ENCODE assay signal across 21 cellular contexts in the genomic region with DNA sequence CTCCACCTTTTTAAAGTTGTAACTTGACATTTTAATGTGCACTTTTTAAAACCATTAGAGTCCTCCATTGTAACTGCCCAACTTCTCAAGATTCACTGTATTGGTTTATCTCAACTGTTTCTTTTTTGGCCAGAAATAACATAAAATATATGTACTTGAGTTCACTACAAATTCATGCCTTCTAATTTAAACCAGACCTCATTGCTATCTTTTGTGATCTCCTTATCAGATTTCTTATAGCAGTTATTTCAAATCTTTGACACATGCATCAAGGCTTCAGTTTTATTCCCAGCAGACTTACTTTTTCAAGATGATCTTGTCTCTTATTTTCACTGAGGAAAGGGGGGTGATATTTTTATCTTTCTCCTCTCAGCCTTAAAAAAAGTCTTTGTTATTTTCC.
DNase-seq lines count a peak whose midpoint lies in the region; ATAC-seq and TF ChIP-seq lines count a peak whose summit lies in the region.
"Had no signal": no experiment of that assay in that cellular context is flagged by ENCODE, and none has a peak within 500 bp of the region (broad histone marks: within the 10 kb centered on the region; RNA-seq: fewer than 3 reads in every experiment).

No MANE protein-coding gene starts in this region.

- no peak for ATAC-seq in CD8-positive, alpha-beta T cell
- no peak for ATAC-seq in Panc1
- ATAC-seq in central memory CD8-positive, alpha-beta T cell (replicated peaks; ENCODE audit: extremely low read depth, poor library complexity, severe bottlenecking) = no peak
- no peak for ATAC-seq in natural killer cell treated with Interleukin-12 subunit alpha and Interleukin-12 subunit beta and Interleukin-15 and Interleukin-18, amount 100 ng/mL, for 72 hours
- no peak for ATAC-seq in gastroesophageal sphincter
- ATAC-seq: HCT116, heart left ventricle, left lobe of liver had no signal

- no peaks in the 10 kb centered on the region for H3K9me3 ChIP-seq in CD8-positive, alpha-beta T cell (ENCODE audit: low read length)
- no peaks in the 10 kb centered on the region for H3K9me3 ChIP-seq in Panc1 (ENCODE audit: control insufficient read depth, insufficient read depth, low read depth, low read length)
- H3K9me3 ChIP-seq in gastroesophageal sphincter = no peaks in the 10 kb centered on the region
- H3K9me3 ChIP-seq: heart left ventricle, prostate gland had no signal

- peaks cover 28% of the 10 kb centered on the region for H3K4me1 Mint-ChIP-seq in CD8-positive, alpha-beta T cell (ENCODE audit: low read depth)
- H3K4me1 Mint-ChIP-seq in central memory CD8-positive, alpha-beta T cell = peaks cover 40% of the 10 kb centered on the region
- H3K4me1 Mint-ChIP-seq in natural killer cell treated with Interleukin-12 subunit alpha and Interleukin-12 subunit beta and Interleukin-15 and Interleukin-18, amount 100 ng/mL, for 72 hours (ENCODE audit: low read depth in 2 of 2) = peaks cover 39 to 58% of the 10 kb centered on the region in 2 donors

- H3K9me3 Mint-ChIP-seq in CD8-positive, alpha-beta T cell = no peaks in the 10 kb centered on the region
- H3K9me3 Mint-ChIP-seq in central memory CD8-positive, alpha-beta T cell = no peaks in the 10 kb centered on the region
- H3K9me3 Mint-ChIP-seq in natural killer cell treated with Interleukin-12 subunit alpha and Interleukin-12 subunit beta and Interleukin-15 and Interleukin-18, amount 100 ng/mL, for 72 hours = peaks cover 3% of the 10 kb centered on the region
- H3K9me3 Mint-ChIP-seq: dendritic cell treated with granulocyte-macrophage colony-stimulating factor and Interleukin-4, amounts not matched to agents 40 ng/mL and 50 ng/mL, for 4 days had no signal

- TF ChIP-seq POLR2A in gastroesophageal sphincter (IDR thresholded peaks at IDR 0.05) = no peak

- no peak overlapping the region for H3K4me3 ChIP-seq in CD8-positive, alpha-beta T cell (ENCODE audit: low read depth, low read length)
- H3K4me3 ChIP-seq in Panc1 (ENCODE audit: low read depth in 2 of 2, low read length in 2 of 2) = no peak overlapping the region
- H3K4me3 ChIP-seq in gastroesophageal sphincter = no peak overlapping the region
- H3K4me3 ChIP-seq: heart left ventricle, prostate gland had no signal

- TSS peak; percentile 7 for BruUV-seq in Panc1 (replicated peaks; lab: Mats Ljungman, UMichigan)

- no peak overlapping the region for H3K27ac ChIP-seq in CD8-positive, alpha-beta T cell (ENCODE audit: low read depth, low read length)
- H3K27ac ChIP-seq in Panc1 (ENCODE audit: low read length) (no peak overlapping the region), gastroesophageal sphincter (no peak overlapping the region)
- H3K27ac ChIP-seq: heart left ventricle, prostate gland had no signal

- no peaks in the 10 kb centered on the region for H3K27me3 Mint-ChIP-seq in CD8-positive, alpha-beta T cell (ENCODE audit: low read depth)
- H3K27me3 Mint-ChIP-seq in central memory CD8-positive, alpha-beta T cell = no peaks in the 10 kb centered on the region
- no peaks in the 10 kb centered on the region for H3K27me3 Mint-ChIP-seq in natural killer cell treated with Interleukin-12 subunit alpha and Interleukin-12 subunit beta and Interleukin-15 and Interleukin-18, amount 100 ng/mL, for 72 hours
- H3K27me3 Mint-ChIP-seq: CD4-positive, CD25-positive, alpha-beta regulatory T cell; dendritic cell treated with granulocyte-macrophage colony-stimulating factor and Interleukin-4, amounts not matched to agents 40 ng/mL and 50 ng/mL, for 4 days had no signal

- peaks cover 27% of the 10 kb centered on the region for H3K36me3 Mint-ChIP-seq in CD8-positive, alpha-beta T cell
- H3K36me3 Mint-ChIP-seq in central memory CD8-positive, alpha-beta T cell (ENCODE audit: insufficient read depth) = peaks cover under 1% of the 10 kb centered on the region
- H3K36me3 Mint-ChIP-seq in natural killer cell treated with Interleukin-12 subunit alpha and Interleukin-12 subunit beta and Interleukin-15 and Interleukin-18, amount 100 ng/mL, for 72 hours = peaks cover 13% of the 10 kb centered on the region

- no peak for DNase-seq in CD8-positive, alpha-beta T cell
- DNase-seq in Panc1 (ENCODE audit: low read depth, low spot score) = no peak
- no peak for DNase-seq in central memory CD8-positive, alpha-beta T cell (ENCODE audit: low spot score in 2 of 2)
- no peak for DNase-seq in natural killer cell treated with Interleukin-12 subunit alpha and Interleukin-12 subunit beta and Interleukin-15 and Interleukin-18, amount 100 ng/mL, for 72 hours (ENCODE audit: low spot score)
- DNase-seq in GM13977 (ENCODE audit: low spot score) = no peak
- DNase-seq in OCI-M1 (lab: John Stamatoyannopoulos, UW) = no peak
- DNase-seq: activated CD4-positive, alpha-beta T cell treated with anti-CD3 and anti-CD28 coated beads for 48 hours; activated naive CD4-positive, alpha-beta T cell; amygdala; CD4-positive, CD25-positive, alpha-beta regulatory T cell; GDM1; NCI-H2029; NCI-H226; NCI-H82; Right ventricle myocardium superior had no signal

- H3K4me1 ChIP-seq in CD8-positive, alpha-beta T cell (ENCODE audit: insufficient read depth, low read length) = no peaks in the 10 kb centered on the region
- H3K4me1 ChIP-seq in Panc1 (ENCODE audit: control insufficient read depth, insufficient read depth, low read length) = no peaks in the 10 kb centered on the region
- H3K4me1 ChIP-seq in gastroesophageal sphincter = no peaks in the 10 kb centered on the region
- H3K4me1 ChIP-seq: prostate gland had no signal

- intact Hi-C loops in CD8-positive, alpha-beta T cell (cut with DNase I, micrococcal nuclease) = no loop called here
- intact Hi-C loops in Panc1 (cut with micrococcal nuclease; ENCODE audit: unreplicated experiment) = no loop called here

- TF ChIP-seq CTCF in CD8-positive, alpha-beta T cell (IDR thresholded peaks at IDR 0.05) = no peak
- no peak for TF ChIP-seq CTCF in Panc1 (IDR thresholded peaks at IDR 0.05)
- TF ChIP-seq CTCF in GM13977 (IDR thresholded peaks at IDR 0.05; ENCODE audit: extremely low read depth, insufficient read depth, missing control alignments) = no peak
- no peak for TF ChIP-seq CTCF in gastroesophageal sphincter (IDR thresholded peaks at IDR 0.05)

- CTCF ChIA-PET in CD8-positive, alpha-beta T cell (lab: Charles Lee) = no interaction called here
- CTCF ChIA-PET in Panc1 (lab: Charles Lee) = no interaction called here

- H3K36me3 ChIP-seq in CD8-positive, alpha-beta T cell (ENCODE audit: insufficient read depth, low read length) = no peaks in the 10 kb centered on the region
- H3K36me3 ChIP-seq in Panc1 (ENCODE audit: control insufficient read depth, insufficient read depth, low read length) (no peaks in the 10 kb centered on the region), gastroesophageal sphincter (peaks cover 0 to 11% of the 10 kb centered on the region in 2 donors)
- H3K36me3 ChIP-seq: prostate gland had no signal

- H3K4me3 Mint-ChIP-seq in CD8-positive, alpha-beta T cell = no peak overlapping the region
- no peak overlapping the region for H3K4me3 Mint-ChIP-seq in central memory CD8-positive, alpha-beta T cell
- H3K4me3 Mint-ChIP-seq in natural killer cell treated with Interleukin-12 subunit alpha and Interleukin-12 subunit beta and Interleukin-15 and Interleukin-18, amount 100 ng/mL, for 72 hours = peak overlapping the region; percentile 62
- H3K4me3 Mint-ChIP-seq: CD4-positive, CD25-positive, alpha-beta regulatory T cell; dendritic cell treated with granulocyte-macrophage colony-stimulating factor and Interleukin-4, amounts not matched to agents 40 ng/mL and 50 ng/mL, for 4 days had no signal

- no peak for TF ChIP-seq EP300 in gastroesophageal sphincter (IDR thresholded peaks at IDR 0.05)

- in situ Hi-C loops in Panc1 (cut with HindIII; ENCODE audit: low pct_unique_long_range_greater_than_20kb, low sequenced_read_pairs) = no loop called here
- in situ Hi-C loops in GM13977 (cut with MboI; ENCODE audit: low pct_unique_long_range_greater_than_20kb, low sequenced_read_pairs, unreplicated experiment) = no loop called here

- POLR2A ChIA-PET in CD8-positive, alpha-beta T cell (lab: Charles Lee) = no interaction called here
- POLR2A ChIA-PET in Panc1 (lab: Charles Lee) = no interaction called here

- H3K27ac Mint-ChIP-seq in CD8-positive, alpha-beta T cell = peak overlapping the region; percentile 62
- H3K27ac Mint-ChIP-seq in central memory CD8-positive, alpha-beta T cell (ENCODE audit: low read depth) = peak overlapping the region; percentile 47
- peak overlapping the region; percentile 42 to 79 for H3K27ac Mint-ChIP-seq in natural killer cell treated with Interleukin-12 subunit alpha and Interleukin-12 subunit beta and Interleukin-15 and Interleukin-18, amount 100 ng/mL, for 72 hours

- H3K27me3 ChIP-seq in CD8-positive, alpha-beta T cell (ENCODE audit: insufficient read depth, low read length) = no peaks in the 10 kb centered on the region
- no peaks in the 10 kb centered on the region for H3K27me3 ChIP-seq in Panc1 (ENCODE audit: control insufficient read depth, insufficient read depth, low read length)
- no peaks in the 10 kb centered on the region for H3K27me3 ChIP-seq in gastroesophageal sphincter
- H3K27me3 ChIP-seq: heart left ventricle had no signal
